16 cellular contexts compared by ENCODE assay signal in genomic region chr1:7671146-7671465, GRCh38.
DNase-seq lines count a peak whose midpoint lies in the region; TF ChIP-seq lines count a peak whose summit lies in the region.
"Had no signal": no experiment of that assay in that cellular context is flagged by ENCODE, and none has a peak within 500 bp of the region (broad histone marks: within the 10 kb centered on the region; RNA-seq: fewer than 3 reads in every experiment).

No MANE protein-coding gene starts in this region.

- no peaks in the 10 kb centered on the region for H4K20me1 ChIP-seq in neural cell (ENCODE audit: insufficient read depth)
- no peaks in the 10 kb centered on the region for H4K20me1 ChIP-seq in osteoblast (ENCODE audit: insufficient read depth, low read length)

- no peaks in the 10 kb centered on the region for H3K27me3 ChIP-seq in neural cell (ENCODE audit: insufficient read depth, low read depth, low read length)
- H3K27me3 ChIP-seq in osteoblast (ENCODE audit: insufficient read depth, low read length): peaks cover 9% of the 10 kb centered on the region
- no peaks in the 10 kb centered on the region for H3K27me3 ChIP-seq in colonic mucosa
- H3K27me3 ChIP-seq: BE2C had no signal

- H3K4me2 ChIP-seq in neural cell (ENCODE audit: low read length) (peak overlapping the region; percentile 57), osteoblast (ENCODE audit: insufficient read depth, low read length) (no peak overlapping the region)

- H3K79me2 ChIP-seq in neural cell (replicated peaks; ENCODE audit: insufficient read depth, low read length): no peaks in the 10 kb centered on the region
- no peaks in the 10 kb centered on the region for H3K79me2 ChIP-seq in osteoblast (ENCODE audit: insufficient read depth, low read length)

- H3K9ac ChIP-seq in neural cell (ENCODE audit: low read length): peak overlapping the region; percentile 95
- no peak overlapping the region for H3K9ac ChIP-seq in colonic mucosa (ENCODE audit: low read depth in 2 of 2, low read length in 2 of 2)
- H3K9ac ChIP-seq: GM23248 had no signal

- H3K9me3 ChIP-seq in neural cell (ENCODE audit: low read length): no peaks in the 10 kb centered on the region
- H3K9me3 ChIP-seq in osteoblast (ENCODE audit: low read depth, low read length): no peaks in the 10 kb centered on the region
- H3K9me3 ChIP-seq in colonic mucosa: no peaks in the 10 kb centered on the region
- H3K9me3 ChIP-seq: BE2C, Caco-2 had no signal

- TF ChIP-seq RAD21 in neural cell (conservative IDR thresholded peaks at IDR 0.05): no peak

- H3K4me1 ChIP-seq in osteoblast (ENCODE audit: insufficient read depth, low read length) (no peaks in the 10 kb centered on the region), colonic mucosa (no peaks in the 10 kb centered on the region)

- intact Hi-C loops in colonic mucosa (cut with DNase I): no loop called here

- H3K4me3 ChIP-seq in neural cell (ENCODE audit: low read length) (peak overlapping the region; percentile 60), osteoblast (ENCODE audit: insufficient read depth, low read length) (no peak overlapping the region), colonic mucosa (no peak overlapping the region)
- H3K4me3 ChIP-seq: GM23248 had no signal

- H3K36me3 ChIP-seq in neural cell (ENCODE audit: insufficient read depth, low read length) (no peaks in the 10 kb centered on the region), osteoblast (ENCODE audit: insufficient read depth, low read length) (no peaks in the 10 kb centered on the region), colonic mucosa (no peaks in the 10 kb centered on the region)
- H3K36me3 ChIP-seq: BE2C had no signal

- H3F3A ChIP-seq in neural cell (ENCODE audit: insufficient read depth, low read length, poor library complexity, severe bottlenecking): peaks cover 20% of the 10 kb centered on the region

- peak overlapping the region; percentile 98 for H3K27ac ChIP-seq in angular gyrus (ENCODE audit: low read depth, low read length)
- peak overlapping the region; percentile 60 for H3K27ac ChIP-seq in cingulate gyrus (ENCODE audit: low read depth, low read length)
- peak overlapping the region; percentile 100 for H3K27ac ChIP-seq in neural cell (ENCODE audit: low read length)
- H3K27ac ChIP-seq in osteoblast (ENCODE audit: low read depth, low read length): no peak overlapping the region
- H3K27ac ChIP-seq in colonic mucosa: no peak overlapping the region
- H3K27ac ChIP-seq: C4-2B, GM23248 had no signal

- TF ChIP-seq CTCF in neural cell (IDR thresholded peaks at IDR 0.05; ENCODE audit: poor library complexity, severe bottlenecking): no peak
- no peak for TF ChIP-seq CTCF in osteoblast (IDR thresholded peaks at IDR 0.05; ENCODE audit: extremely low read depth, low read depth, low read length)
- no peak for TF ChIP-seq CTCF in colonic mucosa (IDR thresholded peaks at IDR 0.05)

- H3K9me2 ChIP-seq in neural cell (ENCODE audit: insufficient read depth, low read length): no peaks in the 10 kb centered on the region

- H2AFZ ChIP-seq in neural cell (ENCODE audit: low read depth, low read length) (no peak overlapping the region), osteoblast (ENCODE audit: low read length) (no peak overlapping the region)
- H2AFZ ChIP-seq: GM23248 had no signal

- DNase-seq in osteoblast (ENCODE audit: insufficient read length, low spot score, missing footprints): peak; percentile 64
- DNase-seq in cerebellar nuclear complex (lab: John Stamatoyannopoulos, UW): no peak
- DNase-seq in colonic mucosa: no peak
- DNase-seq in cerebellar cortex (ENCODE audit: low spot score): no peak
- DNase-seq: ACHN; Caco-2; CD4-positive, alpha-beta T cell; DMS79; GDM1; GM23248; HCEC 1CT had no signal

- no peak for TF ChIP-seq EP300 in neural cell (conservative IDR thresholded peaks at IDR 0.05; ENCODE audit: poor library complexity, severe bottlenecking)

TF ChIP-seq in neural cell, 6 proteins besides CTCF, POLR2A, EP300 and RAD21:
- TF ChIP-seq MXI1 (conservative IDR thresholded peaks at IDR 0.05; ENCODE audit: poor library complexity, severe bottlenecking): no peak
- no peak for TF ChIP-seq TAF1 (IDR thresholded peaks at IDR 0.05; ENCODE audit: low read depth)
- TF ChIP-seq POLR2AphosphoS5 (IDR thresholded peaks at IDR 0.05): no peak
- no peak for TF ChIP-seq EZH2 (IDR thresholded peaks at IDR 0.05; ENCODE audit: borderline replicate concordance, insufficient read depth, low read length, poor library complexity, severe bottlenecking)
- no peak for TF ChIP-seq SMC3 (conservative IDR thresholded peaks at IDR 0.05; ENCODE audit: poor library complexity)
- TF ChIP-seq, protein P1, sequence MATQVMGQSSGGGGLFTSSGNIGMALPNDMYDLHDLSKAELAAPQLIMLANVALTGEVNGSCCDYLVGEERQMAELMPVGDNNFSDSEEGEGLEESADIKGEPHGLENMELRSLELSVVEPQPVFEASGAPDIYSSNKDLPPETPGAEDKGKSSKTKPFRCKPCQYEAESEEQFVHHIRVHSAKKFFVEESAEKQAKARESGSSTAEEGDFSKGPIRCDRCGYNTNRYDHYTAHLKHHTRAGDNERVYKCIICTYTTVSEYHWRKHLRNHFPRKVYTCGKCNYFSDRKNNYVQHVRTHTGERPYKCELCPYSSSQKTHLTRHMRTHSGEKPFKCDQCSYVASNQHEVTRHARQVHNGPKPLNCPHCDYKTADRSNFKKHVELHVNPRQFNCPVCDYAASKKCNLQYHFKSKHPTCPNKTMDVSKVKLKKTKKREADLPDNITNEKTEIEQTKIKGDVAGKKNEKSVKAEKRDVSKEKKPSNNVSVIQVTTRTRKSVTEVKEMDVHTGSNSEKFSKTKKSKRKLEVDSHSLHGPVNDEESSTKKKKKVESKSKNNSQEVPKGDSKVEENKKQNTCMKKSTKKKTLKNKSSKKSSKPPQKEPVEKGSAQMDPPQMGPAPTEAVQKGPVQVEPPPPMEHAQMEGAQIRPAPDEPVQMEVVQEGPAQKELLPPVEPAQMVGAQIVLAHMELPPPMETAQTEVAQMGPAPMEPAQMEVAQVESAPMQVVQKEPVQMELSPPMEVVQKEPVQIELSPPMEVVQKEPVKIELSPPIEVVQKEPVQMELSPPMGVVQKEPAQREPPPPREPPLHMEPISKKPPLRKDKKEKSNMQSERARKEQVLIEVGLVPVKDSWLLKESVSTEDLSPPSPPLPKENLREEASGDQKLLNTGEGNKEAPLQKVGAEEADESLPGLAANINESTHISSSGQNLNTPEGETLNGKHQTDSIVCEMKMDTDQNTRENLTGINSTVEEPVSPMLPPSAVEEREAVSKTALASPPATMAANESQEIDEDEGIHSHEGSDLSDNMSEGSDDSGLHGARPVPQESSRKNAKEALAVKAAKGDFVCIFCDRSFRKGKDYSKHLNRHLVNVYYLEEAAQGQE (IDR thresholded peaks at IDR 0.05; ENCODE audit: borderline replicate concordance): no peak
TF ChIP-seq in neural cell: peak in this region for 0.

Comparison
In these comparisons a context has a peak if more than half of its experiments do, and no peak if none do; other contexts are left out.
1. H3K27ac ChIP-seq: peak in angular gyrus (single experiment), cingulate gyrus (single experiment) and neural cell (single experiment); none in osteoblast (single experiment) and colonic mucosa (single experiment).